Comparison of ENCODE assay signal across 24 cellular contexts in genomic region chr3:87203807-87204206, GRCh38.
"Had no signal": no experiment of that assay in that cellular context is flagged by ENCODE, and none has a peak within 500 bp of the region (broad histone marks: within the 10 kb centered on the region; RNA-seq: fewer than 3 reads in every experiment).

No MANE protein-coding gene starts in this region.

- FAIRE-seq: bronchial epithelial cell, islet of Langerhans had no signal

- DNase-seq: activated CD8-positive, alpha-beta T cell treated with anti-CD3 and anti-CD28 coated beads, Interleukin-2, amount 10 ng/mL, durations not matched to agents 7 days and 5 days; activated naive CD4-positive, alpha-beta T cell; activated T-cell treated with anti-CD3 and anti-CD28 coated beads for 4 hours; activated T-cell treated with anti-CD3 and anti-CD28 coated beads, Interleukin-2, amount 50 U/mL, for 72 hours; foreskin keratinocyte; heart right ventricle; left ventricle myocardium superior; naive B cell; nephron progenitor cell; ovary; psoas muscle; stimulated activated CD4-positive, alpha-beta T cell treated with anti-CD3 and anti-CD28 coated beads, Interleukin-1b, Interleukin-23, amount 100 ng/mL, for 48 hours; stimulated activated CD4-positive, alpha-beta T cell treated with anti-CD3 and anti-CD28 coated beads, Interleukin-4, amount 100 ng/mL, for 4 hours; stimulated activated CD8-positive, alpha-beta memory T cell treated with anti-CD3 and anti-CD28 coated beads, Interleukin-4, amount 100 ng/mL, for 48 hours; stimulated activated naive CD8-positive, alpha-beta T cell treated with anti-CD3 and anti-CD28 coated beads, Interleukin-15, amount 100 ng/mL, for 72 hours; substantia nigra; uterus had no signal

- ATAC-seq: activated CD8-positive, alpha-beta T cell treated with anti-CD3 and anti-CD28 coated beads, Interleukin-2, amount 10 ng/mL, durations not matched to agents 7 days and 5 days; activated naive CD4-positive, alpha-beta T cell treated with anti-CD3 and anti-CD28 coated beads, Interleukin-2, amount 50 U/mL, for 72 hours; activated T-cell treated with anti-CD3 and anti-CD28 coated beads, Interleukin-2, amount 50 U/mL, for 72 hours; foreskin keratinocyte; heart right ventricle; left ventricle myocardium superior; psoas muscle; stimulated activated memory B cell treated with anti-CD40 and anti-IgM and Interleukin-4, amounts not matched to agents 10 μg/mL and 1 μg/mL and 100 μg/mL, for 72 hours; stimulated activated naive CD8-positive, alpha-beta T cell treated with anti-CD3 and anti-CD28 coated beads, Interleukin-15, amount 100 ng/mL, for 72 hours had no signal

- H3K27ac ChIP-seq: esophagus muscularis mucosa, foreskin keratinocyte, heart right ventricle, ovary, psoas muscle, right atrium auricular region, uterus had no signal

- H3K9me3 ChIP-seq: esophagus muscularis mucosa, heart right ventricle, ovary, psoas muscle, right atrium auricular region, uterus had no signal

- H3K4me3 ChIP-seq: esophagus muscularis mucosa, heart right ventricle, ovary, psoas muscle, right atrium auricular region, smooth muscle cell, uterus had no signal

- H3K4me1 ChIP-seq: esophagus muscularis mucosa, heart right ventricle, psoas muscle, right atrium auricular region, uterus had no signal

- H3K36me3 ChIP-seq: esophagus muscularis mucosa, heart right ventricle, ovary, right atrium auricular region had no signal

- H3K27me3 ChIP-seq: esophagus muscularis mucosa, foreskin keratinocyte, ovary, right atrium auricular region, uterus had no signal

- H3K4me2 ChIP-seq: smooth muscle cell had no signal
